ENCODE assay signal across 8 cellular contexts in the genomic region with DNA sequence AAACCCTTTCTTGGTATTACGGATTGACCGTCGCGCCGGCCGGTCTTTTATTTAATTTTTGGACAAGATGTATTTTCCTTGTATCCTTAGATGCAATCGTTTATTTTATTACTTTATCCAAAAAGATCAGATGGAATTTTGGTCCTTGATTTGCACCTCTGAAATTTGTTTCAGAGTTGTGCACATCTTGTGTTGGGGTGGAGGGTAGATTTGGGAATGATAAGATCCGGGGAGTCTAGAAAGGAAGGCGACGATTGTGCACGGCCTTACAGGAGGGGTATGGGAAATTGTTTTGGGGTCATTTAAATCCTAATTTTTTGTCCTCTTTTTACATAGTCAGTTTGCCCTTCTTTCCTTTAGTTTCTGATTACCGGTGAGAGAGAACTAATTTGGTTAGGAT. TPM values are rescaled to one million over a fixed set of nuclear protein-coding genes. Genes with fewer than 3 reads are reported as not detected.
DNase-seq lines count a peak whose midpoint lies in the region; ATAC-seq, FAIRE-seq and TF ChIP-seq lines count a peak whose summit lies in the region.

No MANE protein-coding gene starts in this region.

- DNase-seq in activated naive CD4-positive, alpha-beta T cell treated with anti-CD3 and anti-CD28 coated beads, Interleukin-2, amount 50 U/mL, for 16 hours, result no peak
- DNase-seq in K562 (ENCODE audit: extremely low read depth in 1 of 4, low spot score in 3 of 4) (peak in 1 of 4 experiments; percentile 33), medulla oblongata (ENCODE audit: extremely low spot score) (peak; percentile 19), type B pancreatic cell (ENCODE audit: extremely low spot score, unreplicated experiment) (no peak), SK-N-DZ (ENCODE audit: low spot score) (no peak), COLO829 (ENCODE audit: low spot score) (no peak), NCI-H2171 treated with DMSO at 0.1 percent for 48 hours (lab: John Stamatoyannopoulos, UW) (no peak)

- POLR2A ChIA-PET in K562 (lab: Yijun Ruan, JAX), result no interaction called here

- peak overlapping the region; percentile 99 for H3K4me3 Mint-ChIP-seq in activated naive CD4-positive, alpha-beta T cell treated with anti-CD3 and anti-CD28 coated beads, Interleukin-2, amount 50 U/mL, for 24 hours
- H3K4me3 Mint-ChIP-seq in type B pancreatic cell, result peak overlapping the region; percentile 94

- CTCF ChIA-PET in K562 (lab: Yijun Ruan, JAX; ENCODE audit: low intra/inter-chr PET ratio), result no interaction called here

- no peaks in the 10 kb centered on the region for H3K9me1 ChIP-seq in K562 (ENCODE audit: control insufficient read depth, insufficient read depth, low read length)

- H3K27ac Mint-ChIP-seq in activated naive CD4-positive, alpha-beta T cell treated with anti-CD3 and anti-CD28 coated beads, Interleukin-2, amount 50 U/mL, for 24 hours, result peak overlapping the region; percentile 97
- peak overlapping the region; percentile 96 for H3K27ac Mint-ChIP-seq in type B pancreatic cell

- WGBS in K562 (ENCODE audit: insufficient coverage, low coverage, missing lambda C conversion rate), result 0% methylated on average over 12 of the region's 12 CpGs

- peaks cover 13% of the 10 kb centered on the region; the same call in 1 of the 3 replicates for H3K36me3 ChIP-seq in K562 (ENCODE audit: control insufficient read depth, insufficient read depth, low read length)

- peak overlapping the region; percentile 29 to 92; a peak in 3 of 4 replicates for H3K9ac ChIP-seq in K562 (ENCODE audit: insufficient read depth in 1 of 2, low read depth in 2 of 2, low read length in 2 of 2)

- peak overlapping the region; percentile 91 for H3K27ac ChIP-seq in K562 (ENCODE audit: extremely low read depth, low read depth, low read length)

- H3K4me2 ChIP-seq in K562 (ENCODE audit: insufficient read depth, low read length), result peak overlapping the region; percentile 76

- TF ChIP-seq CTCF in K562 (IDR thresholded peaks at IDR 0.05 in 2 of 3, conservative IDR thresholded peaks at IDR 0.05 in 1 of 3; ENCODE audit: insufficient read depth in 2 of 3, low read depth in 1 of 3, low read length in 3 of 3), result no peak
- TF ChIP-seq CTCF in type B pancreatic cell (conservative IDR thresholded peaks at IDR 0.05), result no peak

- peaks cover 39% of the 10 kb centered on the region for H3K4me1 Mint-ChIP-seq in activated naive CD4-positive, alpha-beta T cell treated with anti-CD3 and anti-CD28 coated beads, Interleukin-2, amount 50 U/mL, for 24 hours
- H3K4me1 Mint-ChIP-seq in type B pancreatic cell (ENCODE audit: unreplicated experiment), result peaks cover 13% of the 10 kb centered on the region

- BruUV-seq in K562 (replicated peaks; lab: Mats Ljungman, UMichigan), result no TSS peak

- TF ChIP-seq EP300 in K562 (IDR thresholded peaks at IDR 0.05; ENCODE audit: low read length), result no peak

- in situ Hi-C loops in K562 (cut with MboI), result no loop called here

- H3K27me3 Mint-ChIP-seq in activated naive CD4-positive, alpha-beta T cell treated with anti-CD3 and anti-CD28 coated beads, Interleukin-2, amount 50 U/mL, for 24 hours, result no peaks in the 10 kb centered on the region
- H3K27me3 Mint-ChIP-seq in type B pancreatic cell, result no peaks in the 10 kb centered on the region

- no peak for TF ChIP-seq RAD21 in K562 (CRISPR knock-in tag; conservative IDR thresholded peaks at IDR 0.05 in 1 of 2, IDR thresholded peaks at IDR 0.05 in 1 of 2)

- H3K4me1 ChIP-seq in K562 (replicated peaks in 1 of 2; ENCODE audit: control insufficient read depth in 2 of 2, insufficient read depth in 2 of 2, low read length in 2 of 2), result peaks cover 0 to 24% of the 10 kb centered on the region in 2 experiments; a peak in 4 of 5 replicates

- intact Hi-C loops in K562 (cut with micrococcal nuclease), result loop anchor here (2.0 kb wide), 1 partner anchor 120 kb away; no protein-coding TSS in a partner anchor

- H3K9me3 Mint-ChIP-seq in activated naive CD4-positive, alpha-beta T cell treated with anti-CD3 and anti-CD28 coated beads, Interleukin-2, amount 50 U/mL, for 24 hours, result no peaks in the 10 kb centered on the region
- H3K9me3 Mint-ChIP-seq in type B pancreatic cell, result no peaks in the 10 kb centered on the region

- peak overlapping the region; percentile 55 for H3K4me3 ChIP-seq in K562

- H3K9me3 ChIP-seq in K562 (replicated peaks; ENCODE audit: control insufficient read depth, insufficient read depth, low read depth, low read length), result no peaks in the 10 kb centered on the region

- 0 out of 3 replicates have a peak, but pooled peaks have one; percentile 19 for ATAC-seq in K562

- H3K27me3 ChIP-seq in K562 (ENCODE audit: control insufficient read depth in 2 of 2, insufficient read depth in 2 of 2, low read length in 2 of 2), result no peaks in the 10 kb centered on the region

- H4K20me1 ChIP-seq in K562 (replicated peaks; ENCODE audit: control insufficient read depth, insufficient read depth, low read length), result peaks cover 10% of the 10 kb centered on the region; the same call in 1 of the 2 replicates

- H2AFZ ChIP-seq in K562 (ENCODE audit: low read depth, low read length), result no peak overlapping the region

- H3K79me2 ChIP-seq in K562 (ENCODE audit: control insufficient read depth, insufficient read depth, low read length), result peaks cover 61% of the 10 kb centered on the region

- TF ChIP-seq POLR2A in K562 (conservative IDR thresholded peaks at IDR 0.05), result no peak

- peak; percentile 32 for FAIRE-seq in K562 (lab: Jason Lieb, UNC)

- peaks cover 8% of the 10 kb centered on the region for H3K36me3 Mint-ChIP-seq in activated naive CD4-positive, alpha-beta T cell treated with anti-CD3 and anti-CD28 coated beads, Interleukin-2, amount 50 U/mL, for 24 hours
- peaks cover 4% of the 10 kb centered on the region for H3K36me3 Mint-ChIP-seq in type B pancreatic cell

TF ChIP-seq in K562, 482 proteins besides CTCF, POLR2A, EP300 and RAD21 (continues in another document):
- TF ChIP-seq GTF2A2 (tag; IDR thresholded peaks at IDR 0.05) (no peak), NFIC (IDR thresholded peaks at IDR 0.05) (no peak), MEIS2 (IDR thresholded peaks at IDR 0.05; ENCODE audit: partially characterized antibody) (no peak), MLLT1 (IDR thresholded peaks at IDR 0.05) (0 out of 4 replicates have a peak, but pooled peaks of 1 of the 2 experiments have one; percentile 24), SMARCC2 (IDR thresholded peaks at IDR 0.05; ENCODE audit: low read depth) (peak; percentile 36; the same call in 1 of the 2 replicates), NCOA4 (IDR thresholded peaks at IDR 0.05; ENCODE audit: partially characterized antibody) (no peak), SMC3 (conservative IDR thresholded peaks at IDR 0.05; ENCODE audit: insufficient read depth, low read depth, low read length) (no peak), SMARCA4 (IDR thresholded peaks at IDR 0.05) (peak; percentile 30; the same call in 1 of the 2 replicates), ZNF589 (CRISPR knock-in tag; IDR thresholded peaks at IDR 0.05; ENCODE audit: low read depth) (no peak), BRD9 (IDR thresholded peaks at IDR 0.05; ENCODE audit: low read depth, partially characterized antibody) (peak; percentile 7)

RNA-seq across cellular contexts. Expression of gene KDM2A, which starts 1.4 kb away (rescaled TPM):
- 208 and 244 TPM in 2 replicates for total RNA-seq in K562 (2011; cell fraction: chromatin; rRNA removed; ENCODE audit: low replicate concordance)
- 95.6 and 101 TPM in 2 replicates for total RNA-seq in K562 (2011; cell fraction: nucleolus; rRNA removed)
- 128 and 146 TPM in 2 replicates for total RNA-seq in K562 (2011; cell fraction: nucleoplasm; rRNA removed)
- total RNA-seq in K562 (2014; rRNA removed), result 19.0 and 21.3 TPM in 2 replicates
- 22.3 and 23.4 TPM in 2 replicates for total RNA-seq in K562 (2014; rRNA removed; fragmentation: Illumina TruSeq; extraction: Trizol)
- total RNA-seq in K562 (2015; rRNA removed; fragmentation: Illumina TruSeq; extraction: Trizol), result 26.4 and 27.1 TPM in 2 replicates
- 37.9 and 39.3 TPM in 2 replicates for total RNA-seq in K562 (2021)
- 19.0 and 30.7 TPM in 2 replicates for polyA plus RNA-seq in K562 (2011; rRNA removed)
- 23.8 and 26.0 TPM in 2 replicates for polyA plus RNA-seq in K562 (2011; cell fraction: cytosol; rRNA removed)
- polyA plus RNA-seq in K562 (2011; cell fraction: nucleus; rRNA removed), result 71.8 and 106 TPM in 2 replicates
- 25.1 and 26.1 TPM in 2 replicates for polyA plus RNA-seq in K562 (2012)
- polyA plus RNA-seq in K562 (2014; fragmentation: Illumina TruSeq; extraction: Trizol), result 35.1 and 37.7 TPM in 2 replicates
- 1 to 10 TPM; 5.0 to 7.2 TPM for polyA plus RNA-seq in K562 (2014; fragmentation: Nextera tagmentation; extraction: Ambion mirVana)
- polyA plus RNA-seq in K562 (2014; rRNA removed), result 19.8 and 21.3 TPM in 2 replicates
- polyA minus RNA-seq in K562 (2011; rRNA and poly(A)+ RNA removed), result 65.3 and 71.5 TPM in 2 replicates
- polyA minus RNA-seq in K562 (2011; cell fraction: cytosol; rRNA and poly(A)+ RNA removed), result 31.0 and 35.6 TPM in 2 replicates
- 38.8 and 59.3 TPM in 2 replicates for polyA minus RNA-seq in K562 (2011; cell fraction: nucleus; rRNA and poly(A)+ RNA removed)
- 97.5 and 169 TPM in 2 replicates for total RNA-seq in type B pancreatic cell (ENCODE audit: low replicate concordance)
- polyA plus RNA-seq in SK-N-DZ (2014; cell fraction: cytosol; rRNA removed), result 11.9 and 12.6 TPM in 2 replicates
- 19.1 and 27.3 TPM in 2 replicates for polyA plus RNA-seq in SK-N-DZ (2014; cell fraction: nucleus; rRNA removed)
